Comparison of ENCODE assay signal across 8 cellular contexts in the genomic region with DNA sequence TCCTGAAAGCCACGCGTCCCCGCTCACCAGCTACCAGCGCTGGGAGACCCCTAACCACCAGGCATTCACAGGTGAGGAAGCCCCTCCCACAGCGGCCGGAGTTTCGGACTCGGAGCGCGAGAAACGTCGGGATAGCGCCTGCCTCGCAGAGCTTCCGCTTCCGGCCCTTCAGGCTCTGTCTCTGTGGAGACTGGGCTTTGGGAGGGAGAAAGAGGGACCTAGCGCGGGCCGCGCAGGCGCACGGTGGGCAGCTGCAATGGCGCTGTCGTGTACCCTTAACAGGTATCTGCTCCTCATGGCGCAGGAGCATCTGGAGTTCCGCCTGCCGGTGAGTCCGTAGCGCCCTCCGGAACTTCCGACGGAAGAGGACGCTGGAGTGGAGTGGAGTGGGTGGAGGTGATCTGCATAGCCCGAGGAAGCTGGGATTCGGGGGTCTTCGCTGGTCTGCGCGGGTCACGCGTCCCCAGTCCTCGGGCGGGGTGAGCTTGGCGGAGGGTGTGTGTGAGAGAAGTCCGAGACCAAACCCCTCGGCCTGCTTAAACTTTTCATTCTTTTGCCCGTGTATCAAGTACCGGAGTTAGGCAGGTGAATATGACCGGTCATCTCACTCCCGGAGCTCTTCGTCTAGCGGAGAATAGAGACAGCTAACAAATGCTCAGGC. TPM values are rescaled to one million over a fixed set of nuclear protein-coding genes. Genes with fewer than 3 reads are reported as not detected.
DNase-seq lines count a peak whose midpoint lies in the region; ATAC-seq lines count a peak whose summit lies in the region.

A gene (plus strand): TSS at position 246 of the 661 bp plus-strand sequence. CDS start 11 bp downstream, at position 257.

- peaks cover 31% of the 10 kb centered on the region for H3K4me1 ChIP-seq in CD4-positive, alpha-beta memory T cell (ENCODE audit: insufficient read depth, low read length)
- H3K4me1 ChIP-seq in effector memory CD4-positive, alpha-beta T cell (ENCODE audit: control insufficient read depth, insufficient read depth, low read length, poor library complexity, severe bottlenecking): no peaks in the 10 kb centered on the region

- H3K27ac ChIP-seq in CD4-positive, alpha-beta memory T cell (ENCODE audit: low read depth, low read length): peak within 1 kb of the TSS; percentile 77
- peak within 1 kb of the TSS; percentile 82 for H3K27ac ChIP-seq in effector memory CD4-positive, alpha-beta T cell (ENCODE audit: insufficient read depth, low read length, poor library complexity, severe bottlenecking)

- no peaks in the 10 kb centered on the region for H3K27me3 ChIP-seq in CD4-positive, alpha-beta memory T cell (ENCODE audit: insufficient read depth, low read length)
- H3K27me3 ChIP-seq in effector memory CD4-positive, alpha-beta T cell (replicated peaks; ENCODE audit: control insufficient read depth, insufficient read depth, low read length, poor library complexity, severe bottlenecking): no peaks in the 10 kb centered on the region

- CTCF ChIA-PET in CD4-positive, alpha-beta memory T cell (lab: Charles Lee; ENCODE audit: partially characterized antibody): interaction anchor here (0.8 to 3.1 kb wide), 10 partner anchors 10 to 1531 kb away, joined by 3 to 36 read pairs (median 7); a partner anchor contains a TSS
- CTCF ChIA-PET in activated CD8-positive, alpha-beta T cell treated with anti-CD3 and anti-CD28 coated beads, Interleukin-2, amount 10 ng/mL, durations not matched to agents 7 days and 5 days (lab: Charles Lee): interaction anchor here (0.6 to 6.0 kb wide), 15 partner anchors 9 to 685 kb away, joined by 3 to 49 read pairs (median 4); a partner anchor contains a TSS

- peak within 1 kb of the TSS; percentile 6 to 57 (median 24) for H3K4me3 Mint-ChIP-seq in CD4-positive, alpha-beta memory T cell
- H3K4me3 Mint-ChIP-seq in activated CD8-positive, alpha-beta T cell treated with anti-CD3 and anti-CD28 coated beads, Interleukin-2, amount 10 ng/mL, durations not matched to agents 7 days and 5 days: peak within 1 kb of the TSS; percentile 13
- no peak within 1 kb of the TSS for H3K4me3 Mint-ChIP-seq in memory B cell

- no peaks in the 10 kb centered on the region for H3K9me3 Mint-ChIP-seq in CD4-positive, alpha-beta memory T cell
- H3K9me3 Mint-ChIP-seq in activated CD8-positive, alpha-beta T cell treated with anti-CD3 and anti-CD28 coated beads, Interleukin-2, amount 10 ng/mL, durations not matched to agents 7 days and 5 days (ENCODE audit: insufficient read depth): no peaks in the 10 kb centered on the region
- no peaks in the 10 kb centered on the region for H3K9me3 Mint-ChIP-seq in memory B cell

- intact Hi-C loops in CD4-positive, alpha-beta memory T cell (cut with micrococcal nuclease): loop anchor here (1.0 to 5.0 kb wide), 4 partner anchors 10 to 684 kb away; a partner anchor contains a TSS

- peak; percentile 80 to 86 (median 81) for DNase-seq in CD4-positive, alpha-beta memory T cell
- DNase-seq in NCI-H774 (lab: John Stamatoyannopoulos, UW) (peak; percentile 99), memory B cell (ENCODE audit: low spot score in 2 of 2) (peak; percentile 64 to 67)
- peak; percentile 83 for DNase-seq in activated CD8-positive, alpha-beta T cell treated with anti-CD3 and anti-CD28 coated beads, Interleukin-2, amount 10 ng/mL, durations not matched to agents 7 days and 5 days
- DNase-seq in effector memory CD4-positive, alpha-beta T cell: peak; percentile 70 to 81 (median 76)
- peak; percentile 64 for DNase-seq in stimulated activated CD8-positive, alpha-beta memory T cell treated with anti-CD3 and anti-CD28 coated beads, Interleukin-12 subunit alpha, Interleukin-12 subunit beta, amount 100 ng/mL, for 1 hour (ENCODE audit: low read depth)

- H3K4me1 Mint-ChIP-seq in CD4-positive, alpha-beta memory T cell: peaks cover 1 to 15% (median 8%) of the 10 kb centered on the region in 4 donors
- H3K4me1 Mint-ChIP-seq in activated CD8-positive, alpha-beta T cell treated with anti-CD3 and anti-CD28 coated beads, Interleukin-2, amount 10 ng/mL, durations not matched to agents 7 days and 5 days (ENCODE audit: low read depth): peaks cover 13% of the 10 kb centered on the region
- H3K4me1 Mint-ChIP-seq in memory B cell: peaks cover 7% of the 10 kb centered on the region

- no peak within 1 kb of the TSS for H3K27ac Mint-ChIP-seq in CD4-positive, alpha-beta memory T cell
- H3K27ac Mint-ChIP-seq in activated CD8-positive, alpha-beta T cell treated with anti-CD3 and anti-CD28 coated beads, Interleukin-2, amount 10 ng/mL, durations not matched to agents 7 days and 5 days: no peak within 1 kb of the TSS
- no peak within 1 kb of the TSS for H3K27ac Mint-ChIP-seq in memory B cell

- H3K9me3 ChIP-seq in CD4-positive, alpha-beta memory T cell (ENCODE audit: control insufficient read depth in 1 of 2, low read length in 2 of 2): no peaks in the 10 kb centered on the region
- H3K9me3 ChIP-seq in effector memory CD4-positive, alpha-beta T cell (ENCODE audit: control insufficient read depth, low read length): no peaks in the 10 kb centered on the region

- H3K36me3 Mint-ChIP-seq in CD4-positive, alpha-beta memory T cell: no peaks in the 10 kb centered on the region
- H3K36me3 Mint-ChIP-seq in activated CD8-positive, alpha-beta T cell treated with anti-CD3 and anti-CD28 coated beads, Interleukin-2, amount 10 ng/mL, durations not matched to agents 7 days and 5 days (ENCODE audit: low read depth): no peaks in the 10 kb centered on the region
- H3K36me3 Mint-ChIP-seq in memory B cell: no peaks in the 10 kb centered on the region

- POLR2A ChIA-PET in CD4-positive, alpha-beta memory T cell (lab: Charles Lee; ENCODE audit: partially characterized antibody): interaction anchor here (0.8 to 3.4 kb wide), 16 partner anchors 9 to 1530 kb away, joined by 3 to 62 read pairs (median 9); a partner anchor contains a TSS
- POLR2A ChIA-PET in activated CD8-positive, alpha-beta T cell treated with anti-CD3 and anti-CD28 coated beads, Interleukin-2, amount 10 ng/mL, durations not matched to agents 7 days and 5 days (lab: Charles Lee): interaction anchor here (0.5 to 2.4 kb wide), 12 partner anchors 9 to 354 kb away, joined by 3 to 19 read pairs (median 4); a partner anchor contains a TSS

- no peaks in the 10 kb centered on the region for H3K27me3 Mint-ChIP-seq in CD4-positive, alpha-beta memory T cell
- no peaks in the 10 kb centered on the region for H3K27me3 Mint-ChIP-seq in activated CD8-positive, alpha-beta T cell treated with anti-CD3 and anti-CD28 coated beads, Interleukin-2, amount 10 ng/mL, durations not matched to agents 7 days and 5 days (ENCODE audit: low read depth)
- H3K27me3 Mint-ChIP-seq in memory B cell: no peaks in the 10 kb centered on the region

- H3K4me3 ChIP-seq in CD4-positive, alpha-beta memory T cell (ENCODE audit: low read length in 2 of 2): peak within 1 kb of the TSS; percentile 93 to 95
- H3K4me3 ChIP-seq in effector memory CD4-positive, alpha-beta T cell (ENCODE audit: insufficient read depth, low read depth, low read length, poor library complexity, severe bottlenecking): peak within 1 kb of the TSS; percentile 96

- no peaks in the 10 kb centered on the region for H3K36me3 ChIP-seq in CD4-positive, alpha-beta memory T cell (ENCODE audit: insufficient read depth, low read length)
- no peaks in the 10 kb centered on the region for H3K36me3 ChIP-seq in effector memory CD4-positive, alpha-beta T cell (ENCODE audit: control insufficient read depth, insufficient read depth, low read length)

- ATAC-seq in GM19438 (IDR thresholded peaks at IDR 0.05; ENCODE audit: low read depth, unreplicated experiment) (peak; percentile 96), HG03571 (IDR thresholded peaks at IDR 0.05; ENCODE audit: unreplicated experiment) (peak; percentile 97), memory B cell (ENCODE audit: low read depth) (peak; percentile 91)
- peak; percentile 99 for ATAC-seq in activated CD8-positive, alpha-beta T cell treated with anti-CD3 and anti-CD28 coated beads, Interleukin-2, amount 10 ng/mL, durations not matched to agents 7 days and 5 days

RNA-seq across cellular contexts. Expression of the gene that starts here (rescaled TPM):
- 10 to 100 TPM; 25.5 to 30.8 TPM for total RNA-seq in CD4-positive, alpha-beta memory T cell
- polyA plus RNA-seq in CD4-positive, alpha-beta memory T cell: 10 to 100 TPM in 1 of 2 donors, 1 to 10 TPM in 1; 7.8 to 15.8 TPM
- total RNA-seq in activated CD8-positive, alpha-beta T cell treated with anti-CD3 and anti-CD28 coated beads, Interleukin-2, amount 10 ng/mL, durations not matched to agents 7 days and 5 days: 10 to 100 TPM; 17.1 to 18.1 TPM

Comparison
In these comparisons a context has a peak if more than half of its experiments do, and no peak if none do; other contexts are left out.
1. Peak in every context shown above with its lines: DNase-seq, ATAC-seq, H3K4me3 ChIP-seq and H3K27ac ChIP-seq.